ENCODE assay signal across 1 cellular context in the genomic region with DNA sequence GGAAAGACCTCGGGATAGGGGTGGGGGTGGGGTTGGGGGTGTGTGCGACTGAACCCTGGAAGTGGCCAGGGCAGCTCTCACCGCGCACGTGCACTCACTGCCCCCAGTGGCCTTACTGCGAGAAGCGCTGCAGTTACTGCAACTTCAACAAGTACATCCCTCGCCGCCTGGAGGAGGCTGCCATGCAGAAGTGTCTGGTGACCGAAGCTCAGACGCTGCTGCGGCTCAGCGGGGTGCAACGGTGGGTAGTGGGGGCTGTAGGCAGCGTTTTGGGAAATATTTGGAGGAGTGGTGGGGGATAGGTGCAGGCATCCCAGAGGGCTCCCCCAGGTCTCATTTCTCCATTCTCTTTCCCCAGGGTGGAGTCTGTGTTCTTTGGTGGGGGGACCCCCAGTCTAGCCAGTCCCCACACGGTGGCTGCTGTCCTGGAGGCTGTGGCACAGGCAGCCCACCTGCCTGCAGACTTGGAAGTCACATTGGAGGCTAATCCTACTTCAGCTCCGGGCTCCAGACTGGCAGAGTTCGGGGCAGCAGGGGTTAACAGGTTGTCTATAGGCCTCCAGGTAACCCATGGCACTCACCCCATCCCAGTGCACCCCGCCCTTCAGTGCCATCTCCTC.
TF ChIP-seq lines count a peak whose summit lies in the region.

No MANE protein-coding gene starts in this region.

TF ChIP-seq in HepG2, 621 proteins besides CTCF, POLR2A, EP300 and RAD21 (continued from another document):
- TF ChIP-seq, protein P1, sequence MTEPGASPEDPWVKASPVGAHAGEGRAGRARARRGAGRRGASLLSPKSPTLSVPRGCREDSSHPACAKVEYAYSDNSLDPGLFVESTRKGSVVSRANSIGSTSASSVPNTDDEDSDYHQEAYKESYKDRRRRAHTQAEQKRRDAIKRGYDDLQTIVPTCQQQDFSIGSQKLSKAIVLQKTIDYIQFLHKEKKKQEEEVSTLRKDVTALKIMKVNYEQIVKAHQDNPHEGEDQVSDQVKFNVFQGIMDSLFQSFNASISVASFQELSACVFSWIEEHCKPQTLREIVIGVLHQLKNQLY (CRISPR knock-in tag; IDR thresholded peaks at IDR 0.05): peak; percentile 77; the same call in 1 of the 2 replicates
- TF ChIP-seq ZC3H4 (CRISPR knock-in tag; IDR thresholded peaks at IDR 0.05; ENCODE audit: borderline replicate concordance) (no peak), EED (CRISPR knock-in tag; IDR thresholded peaks at IDR 0.05) (0 out of 2 replicates have a peak, but pooled peaks have one; percentile 50), JUN (CRISPR knock-in tag; IDR thresholded peaks at IDR 0.05) (no peak), SIX4 (CRISPR knock-in tag; IDR thresholded peaks at IDR 0.05) (no peak), HNRNPK (IDR thresholded peaks at IDR 0.05; ENCODE audit: low read depth, low read length, poor library complexity, severe bottlenecking) (peak; percentile 87), BORCS8-MEF2B (CRISPR knock-in tag; IDR thresholded peaks at IDR 0.05) (0 out of 2 replicates have a peak, but pooled peaks have one; percentile 43), FIP1L1 (IDR thresholded peaks at IDR 0.05; ENCODE audit: borderline replicate concordance, insufficient read depth, low read depth, low read length) (0 out of 2 replicates have a peak, but pooled peaks have one; percentile 54), MXI1 (IDR thresholded peaks at IDR 0.05; ENCODE audit: borderline replicate concordance, low read depth, low read length) (peak; percentile 70; the same call in 1 of the 3 replicates), GZF1 (CRISPR knock-in tag; IDR thresholded peaks at IDR 0.05) (no peak), ATM (IDR thresholded peaks at IDR 0.05; ENCODE audit: borderline replicate concordance) (no peak), DRAP1 (CRISPR knock-in tag; IDR thresholded peaks at IDR 0.05) (peak; percentile 47; the same call in 1 of the 2 replicates), ETV5 (CRISPR knock-in tag; IDR thresholded peaks at IDR 0.05; ENCODE audit: borderline replicate concordance) (peak; percentile 39; the same call in 1 of the 2 replicates), CREM (IDR thresholded peaks at IDR 0.05) (no peak), CREM (CRISPR knock-in tag; IDR thresholded peaks at IDR 0.05) (no peak), ZMYM2 (CRISPR knock-in tag; IDR thresholded peaks at IDR 0.05) (no peak), ZNF766 (CRISPR knock-in tag; IDR thresholded peaks at IDR 0.05; ENCODE audit: borderline replicate concordance) (no peak), MAX (IDR thresholded peaks at IDR 0.05) (peak; percentile 91), CBX5 (CRISPR knock-in tag; IDR thresholded peaks at IDR 0.05; ENCODE audit: borderline replicate concordance) (peak; percentile 75; the same call in 1 of the 2 replicates)
- TF ChIP-seq, protein P2, sequence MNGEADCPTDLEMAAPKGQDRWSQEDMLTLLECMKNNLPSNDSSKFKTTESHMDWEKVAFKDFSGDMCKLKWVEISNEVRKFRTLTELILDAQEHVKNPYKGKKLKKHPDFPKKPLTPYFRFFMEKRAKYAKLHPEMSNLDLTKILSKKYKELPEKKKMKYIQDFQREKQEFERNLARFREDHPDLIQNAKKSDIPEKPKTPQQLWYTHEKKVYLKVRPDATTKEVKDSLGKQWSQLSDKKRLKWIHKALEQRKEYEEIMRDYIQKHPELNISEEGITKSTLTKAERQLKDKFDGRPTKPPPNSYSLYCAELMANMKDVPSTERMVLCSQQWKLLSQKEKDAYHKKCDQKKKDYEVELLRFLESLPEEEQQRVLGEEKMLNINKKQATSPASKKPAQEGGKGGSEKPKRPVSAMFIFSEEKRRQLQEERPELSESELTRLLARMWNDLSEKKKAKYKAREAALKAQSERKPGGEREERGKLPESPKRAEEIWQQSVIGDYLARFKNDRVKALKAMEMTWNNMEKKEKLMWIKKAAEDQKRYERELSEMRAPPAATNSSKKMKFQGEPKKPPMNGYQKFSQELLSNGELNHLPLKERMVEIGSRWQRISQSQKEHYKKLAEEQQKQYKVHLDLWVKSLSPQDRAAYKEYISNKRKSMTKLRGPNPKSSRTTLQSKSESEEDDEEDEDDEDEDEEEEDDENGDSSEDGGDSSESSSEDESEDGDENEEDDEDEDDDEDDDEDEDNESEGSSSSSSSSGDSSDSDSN (CRISPR knock-in tag; IDR thresholded peaks at IDR 0.05): no peak
- TF ChIP-seq, protein P3, sequence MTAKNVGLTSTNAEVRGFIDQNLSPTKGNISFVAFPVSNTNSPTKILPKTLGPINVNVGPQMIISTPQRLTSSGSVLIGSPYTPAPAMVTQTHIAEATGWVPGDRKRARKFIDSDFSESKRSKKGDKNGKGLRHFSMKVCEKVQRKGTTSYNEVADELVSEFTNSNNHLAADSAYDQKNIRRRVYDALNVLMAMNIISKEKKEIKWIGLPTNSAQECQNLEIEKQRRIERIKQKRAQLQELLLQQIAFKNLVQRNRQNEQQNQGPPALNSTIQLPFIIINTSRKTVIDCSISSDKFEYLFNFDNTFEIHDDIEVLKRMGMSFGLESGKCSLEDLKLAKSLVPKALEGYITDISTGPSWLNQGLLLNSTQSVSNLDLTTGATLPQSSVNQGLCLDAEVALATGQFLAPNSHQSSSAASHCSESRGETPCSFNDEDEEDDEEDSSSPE (CRISPR knock-in tag; IDR thresholded peaks at IDR 0.05): 0 out of 2 replicates have a peak, but pooled peaks have one; percentile 16
